Comparison of ENCODE assay signal across 28 cellular contexts in genomic region chr3:99939834-99940233, GRCh38.
DNase-seq lines count a peak whose midpoint lies in the region; ATAC-seq and TF ChIP-seq lines count a peak whose summit lies in the region.
"Had no signal": no experiment of that assay in that cellular context is flagged by ENCODE, and none has a peak within 500 bp of the region (broad histone marks: within the 10 kb centered on the region; RNA-seq: fewer than 3 reads in every experiment).

No MANE protein-coding gene starts in this region.

- BruUV-seq in IMR-90 (replicated peaks; lab: Mats Ljungman, UMichigan): no TSS peak

- no peak for TF ChIP-seq POLR2A in IMR-90 (IDR thresholded peaks at IDR 0.05; ENCODE audit: low read depth, low read length)

- no peak for TF ChIP-seq RAD21 in IMR-90 (IDR thresholded peaks at IDR 0.05; ENCODE audit: low read length)

- no peak overlapping the region for H2AFZ ChIP-seq in IMR-90 (replicated peaks; ENCODE audit: low read length, poor library complexity)

- no peak overlapping the region for H2BK5ac ChIP-seq in IMR-90 (ENCODE audit: low read depth, low read length, poor library complexity, severe bottlenecking)

- H3K4me1 ChIP-seq in IMR-90 (ENCODE audit: control insufficient read depth, insufficient read depth, low read length): peaks cover 20% of the 10 kb centered on the region
- H3K4me1 ChIP-seq in colonic mucosa: no peaks in the 10 kb centered on the region
- H3K4me1 ChIP-seq in mucosa of stomach (ENCODE audit: control insufficient read depth, insufficient read depth, low read length): peaks cover 58% of the 10 kb centered on the region

- TF ChIP-seq CTCF in IMR-90 (conservative IDR thresholded peaks at IDR 0.05; ENCODE audit: low read depth, low read length): no peak
- no peak for TF ChIP-seq CTCF in colonic mucosa (IDR thresholded peaks at IDR 0.05)
- TF ChIP-seq CTCF in WTC11 (IDR thresholded peaks at IDR 0.05): no peak

- no peaks in the 10 kb centered on the region for H4K20me1 ChIP-seq in IMR-90 (ENCODE audit: insufficient read depth, low read length)

- no peak overlapping the region for H3K18ac ChIP-seq in IMR-90 (ENCODE audit: low read depth, low read length)

- no CpG with 5 or more reads among the region's 1 CpG for WGBS in IMR-90 (ENCODE audit: extremely low coverage in 2 of 2, insufficient read length in 1 of 2), 2 experiments

- H2BK15ac ChIP-seq in IMR-90 (ENCODE audit: low read depth, low read length): no peak overlapping the region

- POLR2A ChIA-PET in IMR-90 (lab: Charles Lee; ENCODE audit: unreplicated experiment) (no interaction called here), WTC11 (lab: Charles Lee) (no interaction called here)

- no peaks in the 10 kb centered on the region for H3K9me3 Mint-ChIP-seq in stimulated activated memory B cell treated with anti-CD40 and anti-IgM and Interleukin-4, amounts not matched to agents 10 μg/mL and 1 μg/mL and 100 μg/mL, for 72 hours
- no peaks in the 10 kb centered on the region for H3K9me3 Mint-ChIP-seq in WTC11
- H3K9me3 Mint-ChIP-seq: activated naive CD4-positive, alpha-beta T cell treated with anti-CD3 and anti-CD28 coated beads for 36 hours; activated T-helper 1 cell treated with anti-CD3 and anti-CD28 coated beads, Interleukin-12 subunit alpha, Interleukin-12 subunit beta, Interleukin-2, Interleukin-4 antibody, amounts not matched to agents 30 ng/mL and 10 ng/mL and 1 ng/mL, durations not matched to agents 14 hours and 24 hours and 36 hours; dendritic cell treated with granulocyte-macrophage colony-stimulating factor and Interleukin-4, amounts not matched to agents 40 ng/mL and 50 ng/mL, for 4 days; endodermal cell; stimulated activated naive CD8-positive, alpha-beta T cell treated with anti-CD3 and anti-CD28 coated beads, Interleukin-15, amount 100 ng/mL, for 72 hours had no signal

- H3K9me3 ChIP-seq in IMR-90 (ENCODE audit: control insufficient read depth, insufficient read depth, low read length): no peaks in the 10 kb centered on the region
- no peaks in the 10 kb centered on the region for H3K9me3 ChIP-seq in colonic mucosa
- no peaks in the 10 kb centered on the region for H3K9me3 ChIP-seq in mucosa of stomach (ENCODE audit: control insufficient read depth, low read length)
- H3K9me3 ChIP-seq: BLaER1, SJSA1, upper lobe of left lung had no signal

- no peak overlapping the region for H2AK5ac ChIP-seq in IMR-90 (ENCODE audit: low read depth, low read length)

- dilution Hi-C loops in IMR-90 (cut with HindIII; ENCODE audit: low sequenced_read_pairs, unreplicated experiment): no loop called here

- H3K27me3 Mint-ChIP-seq in stimulated activated memory B cell treated with anti-CD40 and anti-IgM and Interleukin-4, amounts not matched to agents 10 μg/mL and 1 μg/mL and 100 μg/mL, for 72 hours: no peaks in the 10 kb centered on the region
- no peaks in the 10 kb centered on the region for H3K27me3 Mint-ChIP-seq in WTC11 (ENCODE audit: low read depth)
- H3K27me3 Mint-ChIP-seq: dendritic cell treated with granulocyte-macrophage colony-stimulating factor and Interleukin-4, amounts not matched to agents 40 ng/mL and 50 ng/mL, for 4 days; stimulated activated naive CD8-positive, alpha-beta T cell treated with anti-CD3 and anti-CD28 coated beads, Interleukin-15, amount 100 ng/mL, for 72 hours had no signal

- H3K36me3 Mint-ChIP-seq in stimulated activated memory B cell treated with anti-CD40 and anti-IgM and Interleukin-4, amounts not matched to agents 10 μg/mL and 1 μg/mL and 100 μg/mL, for 72 hours: peaks cover 8% of the 10 kb centered on the region
- no peaks in the 10 kb centered on the region for H3K36me3 Mint-ChIP-seq in WTC11

- H3K36me3 ChIP-seq in IMR-90 (ENCODE audit: control insufficient read depth, insufficient read depth, low read length): no peaks in the 10 kb centered on the region
- no peaks in the 10 kb centered on the region for H3K36me3 ChIP-seq in colonic mucosa
- H3K36me3 ChIP-seq in mucosa of stomach (ENCODE audit: control insufficient read depth, insufficient read depth, low read length): no peaks in the 10 kb centered on the region
- H3K36me3 ChIP-seq: BLaER1, SJSA1, upper lobe of left lung had no signal

- DNase-seq in IMR-90: peak; percentile 54
- DNase-seq in colonic mucosa: no peak
- DNase-seq in NCI-H345 (lab: John Stamatoyannopoulos, UW): no peak
- DNase-seq in WTC11 (ENCODE audit: low spot score): no peak
- no peak for DNase-seq in kidney glomerular epithelial cell (lab: John Stamatoyannopoulos, UW)
- DNase-seq in NCI-H1436 (lab: John Stamatoyannopoulos, UW): no peak
- DNase-seq: activated CD4-positive, alpha-beta T cell treated with anti-CD3 and anti-CD28 coated beads, Interleukin-2, amount 50 U/mL, for 4 hours; activated CD4-positive, CD25-positive, alpha-beta regulatory T cell; activated CD8-positive, alpha-beta memory T cell treated with anti-CD3 and anti-CD28 coated beads, Interleukin-2, amount 50 U/mL, for 4 hours; activated naive CD4-positive, alpha-beta T cell treated with anti-CD3 and anti-CD28 coated beads for 36 hours; amygdala; DMS53; endodermal cell; kidney; NCI-H1694 treated with DMSO at 0.1 percent for 48 hours; NCI-H2171; NCI-H524 treated with DMSO at 0.1 percent for 48 hours; stimulated activated naive CD8-positive, alpha-beta T cell treated with anti-CD3 and anti-CD28 coated beads, Interleukin-15, amount 100 ng/mL, for 72 hours; upper lobe of left lung had no signal

- H3K4me3 Mint-ChIP-seq in stimulated activated memory B cell treated with anti-CD40 and anti-IgM and Interleukin-4, amounts not matched to agents 10 μg/mL and 1 μg/mL and 100 μg/mL, for 72 hours: no peak overlapping the region
- H3K4me3 Mint-ChIP-seq in WTC11: no peak overlapping the region
- H3K4me3 Mint-ChIP-seq: activated naive CD4-positive, alpha-beta T cell treated with anti-CD3 and anti-CD28 coated beads for 36 hours; activated T-helper 1 cell treated with anti-CD3 and anti-CD28 coated beads, Interleukin-12 subunit alpha, Interleukin-12 subunit beta, Interleukin-2, Interleukin-4 antibody, amounts not matched to agents 30 ng/mL and 10 ng/mL and 1 ng/mL, durations not matched to agents 14 hours and 24 hours and 36 hours; dendritic cell treated with granulocyte-macrophage colony-stimulating factor and Interleukin-4, amounts not matched to agents 40 ng/mL and 50 ng/mL, for 4 days; endodermal cell had no signal

- H3K79me1 ChIP-seq in IMR-90 (ENCODE audit: low read depth in 1 of 2, low read length in 2 of 2): peaks cover 0 to 22% of the 10 kb centered on the region in 2 experiments; a peak in 2 of 4 replicates

- peaks cover 8% of the 10 kb centered on the region for H3K9me1 ChIP-seq in IMR-90 (ENCODE audit: insufficient read depth, low read length)

- H2AK9ac ChIP-seq in IMR-90 (replicated peaks; ENCODE audit: low read depth, low read length, poor library complexity): no peak overlapping the region

- no peak overlapping the region for H4K91ac ChIP-seq in IMR-90 (ENCODE audit: insufficient read depth, low read depth, low read length)

- H3K4me3 ChIP-seq in IMR-90 (ENCODE audit: insufficient read depth, low read depth, low read length) (no peak overlapping the region), colonic mucosa (no peak overlapping the region), mucosa of stomach (ENCODE audit: low read length) (no peak overlapping the region)
- H3K4me3 ChIP-seq: BLaER1, lung, SJSA1, skin epidermis, upper lobe of left lung had no signal

- H2BK20ac ChIP-seq in IMR-90 (ENCODE audit: low read depth, low read length): peak overlapping the region; percentile 29; the same call in 1 of the 2 replicates

- H3K4me1 Mint-ChIP-seq in stimulated activated memory B cell treated with anti-CD40 and anti-IgM and Interleukin-4, amounts not matched to agents 10 μg/mL and 1 μg/mL and 100 μg/mL, for 72 hours: peaks cover 31% of the 10 kb centered on the region
- peaks cover 15% of the 10 kb centered on the region for H3K4me1 Mint-ChIP-seq in WTC11

- in situ Hi-C loops in IMR-90 (cut with MboI; ENCODE audit: low sequenced_read_pairs): no loop called here

- H3K27me3 ChIP-seq in IMR-90 (ENCODE audit: control insufficient read depth, insufficient read depth, low read length): no peaks in the 10 kb centered on the region
- H3K27me3 ChIP-seq in colonic mucosa: no peaks in the 10 kb centered on the region
- H3K27me3 ChIP-seq in mucosa of stomach (ENCODE audit: control insufficient read depth, insufficient read depth, low read length): no peaks in the 10 kb centered on the region
- H3K27me3 ChIP-seq: BLaER1, SJSA1, upper lobe of left lung had no signal

- H3K27ac Mint-ChIP-seq in stimulated activated memory B cell treated with anti-CD40 and anti-IgM and Interleukin-4, amounts not matched to agents 10 μg/mL and 1 μg/mL and 100 μg/mL, for 72 hours: peak overlapping the region; percentile 60
- no peak overlapping the region for H3K27ac Mint-ChIP-seq in WTC11
- H3K27ac Mint-ChIP-seq: activated naive CD4-positive, alpha-beta T cell treated with anti-CD3 and anti-CD28 coated beads for 36 hours; activated T-helper 1 cell treated with anti-CD3 and anti-CD28 coated beads, Interleukin-12 subunit alpha, Interleukin-12 subunit beta, Interleukin-2, Interleukin-4 antibody, amounts not matched to agents 30 ng/mL and 10 ng/mL and 1 ng/mL, durations not matched to agents 14 hours and 24 hours and 36 hours; dendritic cell treated with granulocyte-macrophage colony-stimulating factor and Interleukin-4, amounts not matched to agents 40 ng/mL and 50 ng/mL, for 4 days; endodermal cell had no signal

- no peak overlapping the region for H3K4ac ChIP-seq in IMR-90 (ENCODE audit: low read depth, low read length)

- H3K56ac ChIP-seq in IMR-90 (ENCODE audit: extremely low read depth, insufficient read depth, low read length): no peak overlapping the region

- H3K23ac ChIP-seq in IMR-90 (ENCODE audit: low read depth, low read length): no peak overlapping the region

- H3K4me2 ChIP-seq in IMR-90 (ENCODE audit: low read depth, low read length): no peak overlapping the region

- intact Hi-C loops in IMR-90 (cut with micrococcal nuclease) (loop anchor here (5.0 kb wide), 1 partner anchor 63 kb away; no protein-coding TSS in a partner anchor), colonic mucosa (cut with DNase I) (no loop called here)

- no peak overlapping the region for H4K8ac ChIP-seq in IMR-90 (ENCODE audit: low read depth in 2 of 2, low read length in 2 of 2)

- no peak overlapping the region for H4K5ac ChIP-seq in IMR-90 (ENCODE audit: low read depth, low read length)

- H3K27ac ChIP-seq in IMR-90 (ENCODE audit: insufficient read depth, low read length): no peak overlapping the region
- peak overlapping the region; percentile 6 for H3K27ac ChIP-seq in colonic mucosa
- H3K27ac ChIP-seq: BLaER1, upper lobe of left lung had no signal

- CTCF ChIA-PET in IMR-90 (lab: Yijun Ruan, JAX) (interaction anchor here (1.2 kb wide), 1 partner anchor 315 kb away, joined by 4 read pairs; no protein-coding TSS in a partner anchor), WTC11 (lab: Charles Lee) (no interaction called here)

- no peak overlapping the region for H3K14ac ChIP-seq in IMR-90 (replicated peaks; ENCODE audit: low read depth, low read length)

- ATAC-seq in IMR-90 (ENCODE audit: low read depth) (peak; percentile 67), WTC11 (no peak)
- no peak for ATAC-seq in stimulated activated memory B cell treated with anti-CD40 and anti-IgM and Interleukin-4, amounts not matched to agents 10 μg/mL and 1 μg/mL and 100 μg/mL, for 72 hours
- ATAC-seq: Panc1; stimulated activated naive CD8-positive, alpha-beta T cell treated with anti-CD3 and anti-CD28 coated beads, Interleukin-15, amount 100 ng/mL, for 72 hours had no signal

- no peak overlapping the region; the same call in 1 of the 2 replicates for H2BK120ac ChIP-seq in IMR-90 (ENCODE audit: low read depth, low read length)

- H3K9ac ChIP-seq in IMR-90 (ENCODE audit: low read depth, low read length) (no peak overlapping the region), colonic mucosa (ENCODE audit: low read depth in 2 of 2, low read length in 2 of 2) (no peak overlapping the region), mucosa of stomach (ENCODE audit: low read length) (peak overlapping the region; percentile 42)
- H3K9ac ChIP-seq: BLaER1 had no signal
